1 cellular context compared by ENCODE assay signal in the genomic region with DNA sequence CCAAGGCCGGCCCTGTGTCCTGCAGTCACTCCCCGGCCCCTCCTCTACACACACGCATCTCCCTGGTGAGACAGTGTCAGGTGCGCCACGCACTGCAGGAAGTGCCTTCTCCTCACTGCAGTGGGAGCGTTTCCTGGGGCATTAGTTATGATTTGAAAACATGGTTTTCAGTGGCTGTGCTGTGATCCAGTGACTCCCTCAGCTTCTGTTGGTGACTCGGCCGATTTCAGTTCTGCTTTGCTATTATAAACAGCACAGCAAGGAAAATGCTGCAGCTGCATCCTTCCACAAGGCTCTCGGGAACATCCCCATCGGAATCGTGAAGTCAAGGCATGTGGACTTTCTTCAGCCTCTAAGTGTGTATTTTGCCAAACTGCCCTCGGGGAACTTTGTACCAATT.
TF ChIP-seq lines count a peak whose summit lies in the region.

No MANE protein-coding gene starts in this region.

TF ChIP-seq in GM12878, 131 proteins besides CTCF, POLR2A, EP300 and RAD21:
- TF ChIP-seq SPI1 (IDR thresholded peaks at IDR 0.05; ENCODE audit: borderline replicate concordance, insufficient read depth, low read depth, low read length) (peak; percentile 20; the same call in 1 of the 2 replicates), ZSCAN29 (IDR thresholded peaks at IDR 0.05) (no peak)
- TF ChIP-seq, protein P1, sequence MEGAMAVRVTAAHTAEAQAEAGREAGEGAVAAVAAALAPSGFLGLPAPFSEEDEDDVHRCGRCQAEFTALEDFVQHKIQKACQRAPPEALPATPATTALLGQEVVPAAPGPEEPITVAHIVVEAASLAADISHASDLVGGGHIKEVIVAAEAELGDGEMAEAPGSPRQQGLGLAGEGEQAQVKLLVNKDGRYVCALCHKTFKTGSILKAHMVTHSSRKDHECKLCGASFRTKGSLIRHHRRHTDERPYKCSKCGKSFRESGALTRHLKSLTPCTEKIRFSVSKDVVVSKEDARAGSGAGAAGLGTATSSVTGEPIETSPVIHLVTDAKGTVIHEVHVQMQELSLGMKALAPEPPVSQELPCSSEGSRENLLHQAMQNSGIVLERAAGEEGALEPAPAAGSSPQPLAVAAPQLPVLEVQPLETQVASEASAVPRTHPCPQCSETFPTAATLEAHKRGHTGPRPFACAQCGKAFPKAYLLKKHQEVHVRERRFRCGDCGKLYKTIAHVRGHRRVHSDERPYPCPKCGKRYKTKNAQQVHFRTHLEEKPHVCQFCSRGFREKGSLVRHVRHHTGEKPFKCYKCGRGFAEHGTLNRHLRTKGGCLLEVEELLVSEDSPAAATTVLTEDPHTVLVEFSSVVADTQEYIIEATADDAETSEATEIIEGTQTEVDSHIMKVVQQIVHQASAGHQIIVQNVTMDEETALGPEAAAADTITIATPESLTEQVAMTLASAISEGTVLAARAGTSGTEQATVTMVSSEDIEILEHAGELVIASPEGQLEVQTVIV (IDR thresholded peaks at IDR 0.05; ENCODE audit: borderline replicate concordance, partially characterized antibody): no peak
